1 cellular context compared by ENCODE assay signal in the genomic region with DNA sequence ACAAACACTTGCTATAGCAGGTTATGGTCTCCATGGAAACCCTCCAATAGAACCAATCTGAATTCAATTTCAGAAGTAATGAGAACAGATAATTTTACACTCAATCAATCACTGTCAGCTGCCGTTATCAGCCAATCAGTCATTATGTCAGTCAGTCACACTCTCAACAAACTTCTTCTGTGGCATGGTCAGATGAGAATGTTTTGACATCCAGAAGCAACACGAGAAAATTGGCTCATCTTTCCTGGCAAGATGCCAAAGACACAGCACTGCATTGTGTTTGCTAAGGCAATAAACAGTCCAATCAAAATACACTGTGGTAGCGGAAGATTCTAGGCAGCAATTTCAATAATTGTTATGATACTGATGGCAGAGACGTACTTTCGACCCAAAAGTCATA.
A peak's percentile ranks its signal among the peaks of the same experiment; 100 is the strongest.
TF ChIP-seq lines count a peak whose summit lies in the region.

No MANE protein-coding gene starts in this region.

TF ChIP-seq in HEK293, 187 proteins besides CTCF, POLR2A, EP300 and RAD21 (continued from another document and continues in another):
- TF ChIP-seq, protein P1, sequence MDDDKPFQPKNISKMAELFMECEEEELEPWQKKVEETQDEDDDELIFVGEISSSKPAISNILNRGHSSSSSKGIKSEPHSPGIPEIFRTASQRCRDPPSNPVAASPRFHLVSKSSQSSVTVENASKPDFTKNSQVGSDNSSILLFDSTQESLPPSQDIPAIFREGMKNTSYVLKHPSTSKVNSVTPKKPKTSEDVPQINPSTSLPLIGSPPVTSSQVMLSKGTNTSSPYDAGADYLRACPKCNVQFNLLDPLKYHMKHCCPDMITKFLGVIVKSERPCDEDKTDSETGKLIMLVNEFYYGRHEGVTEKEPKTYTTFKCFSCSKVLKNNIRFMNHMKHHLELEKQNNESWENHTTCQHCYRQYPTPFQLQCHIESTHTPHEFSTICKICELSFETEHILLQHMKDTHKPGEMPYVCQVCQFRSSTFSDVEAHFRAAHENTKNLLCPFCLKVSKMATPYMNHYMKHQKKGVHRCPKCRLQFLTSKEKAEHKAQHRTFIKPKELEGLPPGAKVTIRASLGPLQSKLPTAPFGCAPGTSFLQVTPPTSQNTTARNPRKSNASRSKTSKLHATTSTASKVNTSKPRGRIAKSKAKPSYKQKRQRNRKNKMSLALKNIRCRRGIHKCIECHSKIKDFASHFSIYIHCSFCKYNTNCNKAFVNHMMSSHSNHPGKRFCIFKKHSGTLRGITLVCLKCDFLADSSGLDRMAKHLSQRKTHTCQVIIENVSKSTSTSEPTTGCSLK (tag by site-specific recombination; IDR thresholded peaks at IDR 0.05), result no peak
- no peak for TF ChIP-seq ZNF610 (tag by site-specific recombination; IDR thresholded peaks at IDR 0.05; ENCODE audit: borderline replicate concordance)
- TF ChIP-seq, protein P2, sequence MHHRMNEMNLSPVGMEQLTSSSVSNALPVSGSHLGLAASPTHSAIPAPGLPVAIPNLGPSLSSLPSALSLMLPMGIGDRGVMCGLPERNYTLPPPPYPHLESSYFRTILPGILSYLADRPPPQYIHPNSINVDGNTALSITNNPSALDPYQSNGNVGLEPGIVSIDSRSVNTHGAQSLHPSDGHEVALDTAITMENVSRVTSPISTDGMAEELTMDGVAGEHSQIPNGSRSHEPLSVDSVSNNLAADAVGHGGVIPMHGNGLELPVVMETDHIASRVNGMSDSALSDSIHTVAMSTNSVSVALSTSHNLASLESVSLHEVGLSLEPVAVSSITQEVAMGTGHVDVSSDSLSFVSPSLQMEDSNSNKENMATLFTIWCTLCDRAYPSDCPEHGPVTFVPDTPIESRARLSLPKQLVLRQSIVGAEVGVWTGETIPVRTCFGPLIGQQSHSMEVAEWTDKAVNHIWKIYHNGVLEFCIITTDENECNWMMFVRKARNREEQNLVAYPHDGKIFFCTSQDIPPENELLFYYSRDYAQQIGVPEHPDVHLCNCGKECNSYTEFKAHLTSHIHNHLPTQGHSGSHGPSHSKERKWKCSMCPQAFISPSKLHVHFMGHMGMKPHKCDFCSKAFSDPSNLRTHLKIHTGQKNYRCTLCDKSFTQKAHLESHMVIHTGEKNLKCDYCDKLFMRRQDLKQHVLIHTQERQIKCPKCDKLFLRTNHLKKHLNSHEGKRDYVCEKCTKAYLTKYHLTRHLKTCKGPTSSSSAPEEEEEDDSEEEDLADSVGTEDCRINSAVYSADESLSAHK (tag by site-specific recombination; IDR thresholded peaks at IDR 0.05), result no peak
- TF ChIP-seq ZNF302 (tag by site-specific recombination; IDR thresholded peaks at IDR 0.05; ENCODE audit: low read depth), result no peak
- TF ChIP-seq TCF7L2 (IDR thresholded peaks at IDR 0.05; ENCODE audit: borderline replicate concordance, low read depth, low read length), result no peak
- TF ChIP-seq, protein P3, sequence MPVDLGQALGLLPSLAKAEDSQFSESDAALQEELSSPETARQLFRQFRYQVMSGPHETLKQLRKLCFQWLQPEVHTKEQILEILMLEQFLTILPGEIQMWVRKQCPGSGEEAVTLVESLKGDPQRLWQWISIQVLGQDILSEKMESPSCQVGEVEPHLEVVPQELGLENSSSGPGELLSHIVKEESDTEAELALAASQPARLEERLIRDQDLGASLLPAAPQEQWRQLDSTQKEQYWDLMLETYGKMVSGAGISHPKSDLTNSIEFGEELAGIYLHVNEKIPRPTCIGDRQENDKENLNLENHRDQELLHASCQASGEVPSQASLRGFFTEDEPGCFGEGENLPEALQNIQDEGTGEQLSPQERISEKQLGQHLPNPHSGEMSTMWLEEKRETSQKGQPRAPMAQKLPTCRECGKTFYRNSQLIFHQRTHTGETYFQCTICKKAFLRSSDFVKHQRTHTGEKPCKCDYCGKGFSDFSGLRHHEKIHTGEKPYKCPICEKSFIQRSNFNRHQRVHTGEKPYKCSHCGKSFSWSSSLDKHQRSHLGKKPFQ (tag by site-specific recombination; IDR thresholded peaks at IDR 0.05), result no peak
- no peak for TF ChIP-seq ZSCAN30 (tag by site-specific recombination; IDR thresholded peaks at IDR 0.05)
- no peak for TF ChIP-seq GLIS2 (tag by site-specific recombination; IDR thresholded peaks at IDR 0.05)
- TF ChIP-seq ZNF37A (tag by site-specific recombination; IDR thresholded peaks at IDR 0.05), result peak; percentile 75; the same call in 1 of the 2 replicates
- TF ChIP-seq, protein P4, sequence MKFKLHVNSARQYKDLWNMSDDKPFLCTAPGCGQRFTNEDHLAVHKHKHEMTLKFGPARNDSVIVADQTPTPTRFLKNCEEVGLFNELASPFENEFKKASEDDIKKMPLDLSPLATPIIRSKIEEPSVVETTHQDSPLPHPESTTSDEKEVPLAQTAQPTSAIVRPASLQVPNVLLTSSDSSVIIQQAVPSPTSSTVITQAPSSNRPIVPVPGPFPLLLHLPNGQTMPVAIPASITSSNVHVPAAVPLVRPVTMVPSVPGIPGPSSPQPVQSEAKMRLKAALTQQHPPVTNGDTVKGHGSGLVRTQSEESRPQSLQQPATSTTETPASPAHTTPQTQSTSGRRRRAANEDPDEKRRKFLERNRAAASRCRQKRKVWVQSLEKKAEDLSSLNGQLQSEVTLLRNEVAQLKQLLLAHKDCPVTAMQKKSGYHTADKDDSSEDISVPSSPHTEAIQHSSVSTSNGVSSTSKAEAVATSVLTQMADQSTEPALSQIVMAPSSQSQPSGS (tag by site-specific recombination; IDR thresholded peaks at IDR 0.05; ENCODE audit: low read depth), result peak; percentile 37; the same call in 1 of the 2 replicates
- TF ChIP-seq, protein P5, sequence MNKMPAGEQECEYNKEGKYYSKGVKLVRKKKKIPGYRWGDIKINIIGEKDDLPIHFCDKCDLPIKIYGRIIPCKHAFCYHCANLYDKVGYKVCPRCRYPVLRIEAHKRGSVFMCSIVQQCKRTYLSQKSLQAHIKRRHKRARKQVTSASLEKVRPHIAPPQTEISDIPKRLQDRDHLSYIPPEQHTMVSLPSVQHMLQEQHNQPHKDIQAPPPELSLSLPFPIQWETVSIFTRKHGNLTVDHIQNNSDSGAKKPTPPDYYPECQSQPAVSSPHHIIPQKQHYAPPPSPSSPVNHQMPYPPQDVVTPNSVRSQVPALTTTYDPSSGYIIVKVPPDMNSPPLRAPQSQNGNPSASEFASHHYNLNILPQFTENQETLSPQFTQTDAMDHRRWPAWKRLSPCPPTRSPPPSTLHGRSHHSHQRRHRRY (tag by site-specific recombination; IDR thresholded peaks at IDR 0.05), result no peak
- TF ChIP-seq, protein P6, sequence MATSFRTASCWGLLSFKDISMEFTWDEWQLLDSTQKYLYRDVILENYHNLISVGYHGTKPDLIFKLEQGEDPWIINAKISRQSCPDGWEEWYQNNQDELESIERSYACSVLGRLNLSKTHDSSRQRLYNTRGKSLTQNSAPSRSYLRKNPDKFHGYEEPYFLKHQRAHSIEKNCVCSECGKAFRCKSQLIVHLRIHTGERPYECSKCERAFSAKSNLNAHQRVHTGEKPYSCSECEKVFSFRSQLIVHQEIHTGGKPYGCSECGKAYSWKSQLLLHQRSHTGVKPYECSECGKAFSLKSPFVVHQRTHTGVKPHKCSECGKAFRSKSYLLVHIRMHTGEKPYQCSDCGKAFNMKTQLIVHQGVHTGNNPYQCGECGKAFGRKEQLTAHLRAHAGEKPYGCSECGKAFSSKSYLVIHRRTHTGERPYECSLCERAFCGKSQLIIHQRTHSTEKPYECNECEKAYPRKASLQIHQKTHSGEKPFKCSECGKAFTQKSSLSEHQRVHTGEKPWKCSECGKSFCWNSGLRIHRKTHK (tag by site-specific recombination; IDR thresholded peaks at IDR 0.05), result no peak
- no peak for TF ChIP-seq IKZF3 (tag by site-specific recombination; IDR thresholded peaks at IDR 0.05)
- TF ChIP-seq ZNF10 (tag by site-specific recombination; IDR thresholded peaks at IDR 0.05), result no peak
- TF ChIP-seq YY2 (tag by site-specific recombination; IDR thresholded peaks at IDR 0.05), result no peak; the same call in 1 of the 2 replicates
- TF ChIP-seq KLF10 (tag by site-specific recombination; IDR thresholded peaks at IDR 0.05), result peak; percentile 67; the same call in 1 of the 2 replicates
- no peak for TF ChIP-seq ZNF558 (tag by site-specific recombination; IDR thresholded peaks at IDR 0.05)
- no peak for TF ChIP-seq ZNF311 (tag by site-specific recombination; IDR thresholded peaks at IDR 0.05; ENCODE audit: borderline replicate concordance)
- TF ChIP-seq ZNF175 (tag by site-specific recombination; IDR thresholded peaks at IDR 0.05), result no peak
- TF ChIP-seq GLI4 (tag by site-specific recombination; IDR thresholded peaks at IDR 0.05), result no peak
- TF ChIP-seq ZNF510 (tag by site-specific recombination; IDR thresholded peaks at IDR 0.05; ENCODE audit: insufficient replicate concordance), result peak; percentile 21
- no peak for TF ChIP-seq MYNN (tag by site-specific recombination; IDR thresholded peaks at IDR 0.05; ENCODE audit: borderline replicate concordance)
- TF ChIP-seq ZNF394 (tag by site-specific recombination; IDR thresholded peaks at IDR 0.05; ENCODE audit: borderline replicate concordance), result no peak
- TF ChIP-seq GFI1B (tag by site-specific recombination; IDR thresholded peaks at IDR 0.05), result no peak
- no peak for TF ChIP-seq ZNF146 (tag by site-specific recombination; IDR thresholded peaks at IDR 0.05)
- TF ChIP-seq OVOL3 (tag by site-specific recombination; IDR thresholded peaks at IDR 0.05), result peak; percentile 45; the same call in 1 of the 2 replicates
- no peak for TF ChIP-seq ZBTB20 (tag by site-specific recombination; IDR thresholded peaks at IDR 0.05)
- TF ChIP-seq WT1 (tag by site-specific recombination; IDR thresholded peaks at IDR 0.05), result no peak; the same call in 1 of the 2 replicates
- no peak for TF ChIP-seq ZFP69B (tag by site-specific recombination; IDR thresholded peaks at IDR 0.05)
- TF ChIP-seq ZBTB8A (tag by site-specific recombination; IDR thresholded peaks at IDR 0.05), result no peak
- TF ChIP-seq, protein P7, sequence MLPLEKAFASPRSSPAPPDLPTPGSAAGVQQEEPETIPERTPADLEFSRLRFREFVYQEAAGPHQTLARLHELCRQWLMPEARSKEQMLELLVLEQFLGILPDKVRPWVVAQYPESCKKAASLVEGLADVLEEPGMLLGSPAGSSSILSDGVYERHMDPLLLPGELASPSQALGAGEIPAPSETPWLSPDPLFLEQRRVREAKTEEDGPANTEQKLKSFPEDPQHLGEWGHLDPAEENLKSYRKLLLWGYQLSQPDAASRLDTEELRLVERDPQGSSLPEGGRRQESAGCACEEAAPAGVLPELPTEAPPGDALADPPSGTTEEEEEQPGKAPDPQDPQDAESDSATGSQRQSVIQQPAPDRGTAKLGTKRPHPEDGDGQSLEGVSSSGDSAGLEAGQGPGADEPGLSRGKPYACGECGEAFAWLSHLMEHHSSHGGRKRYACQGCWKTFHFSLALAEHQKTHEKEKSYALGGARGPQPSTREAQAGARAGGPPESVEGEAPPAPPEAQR (tag by site-specific recombination; IDR thresholded peaks at IDR 0.05), result no peak
- no peak for TF ChIP-seq ZNF830 (tag by site-specific recombination; IDR thresholded peaks at IDR 0.05; ENCODE audit: low read depth)
- TF ChIP-seq ZNF155 (tag by site-specific recombination; IDR thresholded peaks at IDR 0.05), result no peak
- TF ChIP-seq ZNF157 (tag by site-specific recombination; IDR thresholded peaks at IDR 0.05), result no peak
- TF ChIP-seq ZNF23 (tag by site-specific recombination; IDR thresholded peaks at IDR 0.05; ENCODE audit: borderline replicate concordance), result no peak
- TF ChIP-seq, protein P8, sequence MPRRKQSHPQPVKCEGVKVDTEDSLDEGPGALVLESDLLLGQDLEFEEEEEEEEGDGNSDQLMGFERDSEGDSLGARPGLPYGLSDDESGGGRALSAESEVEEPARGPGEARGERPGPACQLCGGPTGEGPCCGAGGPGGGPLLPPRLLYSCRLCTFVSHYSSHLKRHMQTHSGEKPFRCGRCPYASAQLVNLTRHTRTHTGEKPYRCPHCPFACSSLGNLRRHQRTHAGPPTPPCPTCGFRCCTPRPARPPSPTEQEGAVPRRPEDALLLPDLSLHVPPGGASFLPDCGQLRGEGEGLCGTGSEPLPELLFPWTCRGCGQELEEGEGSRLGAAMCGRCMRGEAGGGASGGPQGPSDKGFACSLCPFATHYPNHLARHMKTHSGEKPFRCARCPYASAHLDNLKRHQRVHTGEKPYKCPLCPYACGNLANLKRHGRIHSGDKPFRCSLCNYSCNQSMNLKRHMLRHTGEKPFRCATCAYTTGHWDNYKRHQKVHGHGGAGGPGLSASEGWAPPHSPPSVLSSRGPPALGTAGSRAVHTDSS (tag by site-specific recombination; IDR thresholded peaks at IDR 0.05), result no peak
- peak; percentile 49; the same call in 1 of the 2 replicates for TF ChIP-seq ZNF629 (tag by site-specific recombination; IDR thresholded peaks at IDR 0.05)
- TF ChIP-seq ZNF2 (tag by site-specific recombination; IDR thresholded peaks at IDR 0.05), result no peak
- TF ChIP-seq ZNF561 (tag by site-specific recombination; IDR thresholded peaks at IDR 0.05; ENCODE audit: borderline replicate concordance), result peak; percentile 71
- TF ChIP-seq, protein P9, sequence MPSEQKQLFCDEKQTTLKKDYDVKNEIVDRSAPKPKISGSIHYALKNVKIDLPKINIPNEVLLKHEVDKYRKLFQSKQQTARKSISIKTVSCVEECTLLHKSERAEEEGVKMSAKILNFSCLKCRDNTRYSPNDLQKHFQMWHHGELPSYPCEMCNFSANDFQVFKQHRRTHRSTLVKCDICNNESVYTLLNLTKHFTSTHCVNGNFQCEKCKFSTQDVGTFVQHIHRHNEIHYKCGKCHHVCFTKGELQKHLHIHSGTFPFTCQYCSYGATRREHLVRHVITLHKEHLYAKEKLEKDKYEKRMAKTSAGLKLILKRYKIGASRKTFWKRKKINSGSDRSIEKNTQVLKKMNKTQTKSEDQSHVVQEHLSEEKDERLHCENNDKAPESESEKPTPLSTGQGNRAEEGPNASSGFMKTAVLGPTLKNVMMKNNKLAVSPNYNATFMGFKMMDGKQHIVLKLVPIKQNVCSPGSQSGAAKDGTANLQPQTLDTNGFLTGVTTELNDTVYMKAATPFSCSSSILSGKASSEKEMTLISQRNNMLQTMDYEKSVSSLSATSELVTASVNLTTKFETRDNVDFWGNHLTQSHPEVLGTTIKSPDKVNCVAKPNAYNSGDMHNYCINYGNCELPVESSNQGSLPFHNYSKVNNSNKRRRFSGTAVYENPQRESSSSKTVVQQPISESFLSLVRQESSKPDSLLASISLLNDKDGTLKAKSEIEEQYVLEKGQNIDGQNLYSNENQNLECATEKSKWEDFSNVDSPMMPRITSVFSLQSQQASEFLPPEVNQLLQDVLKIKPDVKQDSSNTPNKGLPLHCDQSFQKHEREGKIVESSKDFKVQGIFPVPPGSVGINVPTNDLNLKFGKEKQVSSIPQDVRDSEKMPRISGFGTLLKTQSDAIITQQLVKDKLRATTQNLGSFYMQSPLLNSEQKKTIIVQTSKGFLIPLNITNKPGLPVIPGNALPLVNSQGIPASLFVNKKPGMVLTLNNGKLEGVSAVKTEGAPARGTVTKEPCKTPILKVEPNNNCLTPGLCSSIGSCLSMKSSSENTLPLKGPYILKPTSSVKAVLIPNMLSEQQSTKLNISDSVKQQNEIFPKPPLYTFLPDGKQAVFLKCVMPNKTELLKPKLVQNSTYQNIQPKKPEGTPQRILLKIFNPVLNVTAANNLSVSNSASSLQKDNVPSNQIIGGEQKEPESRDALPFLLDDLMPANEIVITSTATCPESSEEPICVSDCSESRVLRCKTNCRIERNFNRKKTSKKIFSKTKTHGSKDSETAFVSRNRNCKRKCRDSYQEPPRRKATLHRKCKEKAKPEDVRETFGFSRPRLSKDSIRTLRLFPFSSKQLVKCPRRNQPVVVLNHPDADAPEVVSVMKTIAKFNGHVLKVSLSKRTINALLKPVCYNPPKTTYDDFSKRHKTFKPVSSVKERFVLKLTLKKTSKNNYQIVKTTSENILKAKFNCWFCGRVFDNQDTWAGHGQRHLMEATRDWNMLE (tag by site-specific recombination; conservative IDR thresholded peaks at IDR 0.05; ENCODE audit: low read depth), result no peak; the same call in 1 of the 2 replicates
- no peak for TF ChIP-seq ZNF341 (tag by site-specific recombination; IDR thresholded peaks at IDR 0.05; ENCODE audit: low read depth)
- TF ChIP-seq MZF1 (tag by site-specific recombination; IDR thresholded peaks at IDR 0.05; ENCODE audit: borderline replicate concordance), result no peak
- no peak; the same call in 1 of the 2 replicates for TF ChIP-seq SALL2 (tag by site-specific recombination; IDR thresholded peaks at IDR 0.05; ENCODE audit: borderline replicate concordance)
